ENCODE assay signal across 1 cellular context in the genomic region with DNA sequence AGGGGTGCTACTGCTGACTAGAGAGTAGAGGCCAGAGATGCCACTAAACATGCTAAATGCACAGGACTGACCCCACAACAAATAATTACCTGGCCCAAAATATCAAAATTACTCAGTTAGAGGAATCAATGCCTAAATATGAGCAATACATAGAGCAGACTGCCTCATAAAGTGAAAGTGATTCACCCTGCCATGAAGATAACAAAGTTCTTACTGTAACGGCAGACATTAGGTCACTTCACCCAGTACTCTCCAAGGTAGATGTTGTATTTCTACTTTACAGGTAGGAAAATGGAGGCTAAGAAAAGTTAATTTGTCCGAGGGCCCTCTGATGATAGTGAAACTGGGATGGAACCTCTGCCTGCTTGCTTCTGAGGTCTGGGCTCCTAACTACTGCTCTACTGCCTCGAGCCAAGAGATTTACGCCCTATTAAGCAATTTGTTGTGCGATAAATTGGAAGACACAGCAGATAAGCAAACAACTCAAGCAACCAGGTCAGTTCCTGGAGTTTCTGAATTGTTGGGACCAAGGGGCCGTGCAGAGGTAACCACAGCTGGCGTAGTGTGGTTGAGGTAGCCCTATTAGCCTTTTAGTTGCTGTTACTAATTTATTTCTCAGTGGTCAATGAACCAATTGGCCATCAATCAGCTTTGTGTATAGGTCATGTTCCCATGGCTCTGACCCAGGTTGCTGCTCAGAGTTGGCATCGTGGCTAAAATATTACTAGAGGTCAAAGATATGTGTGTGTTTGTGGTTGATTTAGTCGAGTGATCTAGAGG.
TF ChIP-seq lines count a peak whose summit lies in the region.

No MANE protein-coding gene starts in this region.

TF ChIP-seq in GM23338, 12 proteins besides CTCF, POLR2A, EP300 and RAD21 (continued from another document):
- TF ChIP-seq, protein P1, sequence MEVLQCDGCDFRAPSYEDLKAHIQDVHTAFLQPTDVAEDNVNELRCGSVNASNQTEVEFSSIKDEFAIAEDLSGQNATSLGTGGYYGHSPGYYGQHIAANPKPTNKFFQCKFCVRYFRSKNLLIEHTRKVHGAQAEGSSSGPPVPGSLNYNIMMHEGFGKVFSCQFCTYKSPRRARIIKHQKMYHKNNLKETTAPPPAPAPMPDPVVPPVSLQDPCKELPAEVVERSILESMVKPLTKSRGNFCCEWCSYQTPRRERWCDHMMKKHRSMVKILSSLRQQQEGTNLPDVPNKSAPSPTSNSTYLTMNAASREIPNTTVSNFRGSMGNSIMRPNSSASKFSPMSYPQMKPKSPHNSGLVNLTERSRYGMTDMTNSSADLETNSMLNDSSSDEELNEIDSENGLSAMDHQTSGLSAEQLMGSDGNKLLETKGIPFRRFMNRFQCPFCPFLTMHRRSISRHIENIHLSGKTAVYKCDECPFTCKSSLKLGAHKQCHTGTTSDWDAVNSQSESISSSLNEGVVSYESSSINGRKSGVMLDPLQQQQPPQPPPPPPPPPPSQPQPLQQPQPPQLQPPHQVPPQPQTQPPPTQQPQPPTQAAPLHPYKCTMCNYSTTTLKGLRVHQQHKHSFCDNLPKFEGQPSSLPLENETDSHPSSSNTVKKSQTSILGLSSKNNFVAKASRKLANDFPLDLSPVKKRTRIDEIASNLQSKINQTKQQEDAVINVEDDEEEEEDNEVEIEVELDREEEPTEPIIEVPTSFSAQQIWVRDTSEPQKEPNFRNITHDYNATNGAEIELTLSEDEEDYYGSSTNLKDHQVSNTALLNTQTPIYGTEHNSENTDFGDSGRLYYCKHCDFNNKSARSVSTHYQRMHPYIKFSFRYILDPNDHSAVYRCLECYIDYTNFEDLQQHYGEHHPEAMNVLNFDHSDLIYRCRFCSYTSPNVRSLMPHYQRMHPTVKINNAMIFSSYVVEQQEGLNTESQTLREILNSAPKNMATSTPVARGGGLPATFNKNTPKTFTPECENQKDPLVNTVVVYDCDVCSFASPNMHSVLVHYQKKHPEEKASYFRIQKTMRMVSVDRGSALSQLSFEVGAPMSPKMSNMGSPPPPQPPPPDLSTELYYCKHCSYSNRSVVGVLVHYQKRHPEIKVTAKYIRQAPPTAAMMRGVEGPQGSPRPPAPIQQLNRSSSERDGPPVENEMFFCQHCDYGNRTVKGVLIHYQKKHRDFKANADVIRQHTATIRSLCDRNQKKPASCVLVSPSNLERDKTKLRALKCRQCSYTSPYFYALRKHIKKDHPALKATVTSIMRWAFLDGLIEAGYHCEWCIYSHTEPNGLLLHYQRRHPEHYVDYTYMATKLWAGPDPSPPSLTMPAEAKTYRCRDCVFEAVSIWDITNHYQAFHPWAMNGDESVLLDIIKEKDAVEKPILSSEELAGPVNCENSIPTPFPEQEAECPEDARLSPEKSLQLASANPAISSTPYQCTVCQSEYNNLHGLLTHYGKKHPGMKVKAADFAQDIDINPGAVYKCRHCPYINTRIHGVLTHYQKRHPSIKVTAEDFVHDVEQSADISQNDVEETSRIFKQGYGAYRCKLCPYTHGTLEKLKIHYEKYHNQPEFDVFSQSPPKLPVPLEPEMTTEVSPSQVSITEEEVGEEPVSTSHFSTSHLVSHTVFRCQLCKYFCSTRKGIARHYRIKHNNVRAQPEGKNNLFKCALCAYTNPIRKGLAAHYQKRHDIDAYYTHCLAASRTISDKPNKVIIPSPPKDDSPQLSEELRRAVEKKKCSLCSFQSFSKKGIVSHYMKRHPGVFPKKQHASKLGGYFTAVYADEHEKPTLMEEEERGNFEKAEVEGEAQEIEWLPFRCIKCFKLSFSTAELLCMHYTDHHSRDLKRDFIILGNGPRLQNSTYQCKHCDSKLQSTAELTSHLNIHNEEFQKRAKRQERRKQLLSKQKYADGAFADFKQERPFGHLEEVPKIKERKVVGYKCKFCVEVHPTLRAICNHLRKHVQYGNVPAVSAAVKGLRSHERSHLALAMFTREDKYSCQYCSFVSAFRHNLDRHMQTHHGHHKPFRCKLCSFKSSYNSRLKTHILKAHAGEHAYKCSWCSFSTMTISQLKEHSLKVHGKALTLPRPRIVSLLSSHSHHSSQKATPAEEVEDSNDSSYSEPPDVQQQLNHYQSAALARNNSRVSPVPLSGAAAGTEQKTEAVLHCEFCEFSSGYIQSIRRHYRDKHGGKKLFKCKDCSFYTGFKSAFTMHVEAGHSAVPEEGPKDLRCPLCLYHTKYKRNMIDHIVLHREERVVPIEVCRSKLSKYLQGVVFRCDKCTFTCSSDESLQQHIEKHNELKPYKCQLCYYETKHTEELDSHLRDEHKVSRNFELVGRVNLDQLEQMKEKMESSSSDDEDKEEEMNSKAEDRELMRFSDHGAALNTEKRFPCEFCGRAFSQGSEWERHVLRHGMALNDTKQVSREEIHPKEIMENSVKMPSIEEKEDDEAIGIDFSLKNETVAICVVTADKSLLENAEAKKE (CRISPR knock-in tag; IDR thresholded peaks at IDR 0.05) = no peak
- no peak for TF ChIP-seq POLR2AphosphoS5 (IDR thresholded peaks at IDR 0.05; ENCODE audit: low read depth)
- TF ChIP-seq EZH2 (IDR thresholded peaks at IDR 0.05; ENCODE audit: low read depth, unreplicated experiment) = no peak
- TF ChIP-seq STAT1 (IDR thresholded peaks at IDR 0.05; ENCODE audit: unreplicated experiment) = no peak
- TF ChIP-seq, protein P2, sequence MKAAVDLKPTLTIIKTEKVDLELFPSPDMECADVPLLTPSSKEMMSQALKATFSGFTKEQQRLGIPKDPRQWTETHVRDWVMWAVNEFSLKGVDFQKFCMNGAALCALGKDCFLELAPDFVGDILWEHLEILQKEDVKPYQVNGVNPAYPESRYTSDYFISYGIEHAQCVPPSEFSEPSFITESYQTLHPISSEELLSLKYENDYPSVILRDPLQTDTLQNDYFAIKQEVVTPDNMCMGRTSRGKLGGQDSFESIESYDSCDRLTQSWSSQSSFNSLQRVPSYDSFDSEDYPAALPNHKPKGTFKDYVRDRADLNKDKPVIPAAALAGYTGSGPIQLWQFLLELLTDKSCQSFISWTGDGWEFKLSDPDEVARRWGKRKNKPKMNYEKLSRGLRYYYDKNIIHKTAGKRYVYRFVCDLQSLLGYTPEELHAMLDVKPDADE (IDR thresholded peaks at IDR 0.05) = no peak
- TF ChIP-seq CREB1 (CRISPR knock-in tag; IDR thresholded peaks at IDR 0.05; ENCODE audit: low read depth) = no peak
- no peak for TF ChIP-seq ZNF331 (CRISPR knock-in tag; IDR thresholded peaks at IDR 0.05; ENCODE audit: low read depth)
- TF ChIP-seq JUNB (IDR thresholded peaks at IDR 0.05; ENCODE audit: unreplicated experiment) = no peak
- no peak for TF ChIP-seq EZH2phosphoT487 (IDR thresholded peaks at IDR 0.05; ENCODE audit: unreplicated experiment)
